ENCODE assay signal across 24 cellular contexts in genomic region chr11:57049749-57050148, GRCh38.
DNase-seq lines count a peak whose midpoint lies in the region; ATAC-seq and TF ChIP-seq lines count a peak whose summit lies in the region.
"Had no signal": no experiment of that assay in that cellular context is flagged by ENCODE, and none has a peak within 500 bp of the region (broad histone marks: within the 10 kb centered on the region; RNA-seq: fewer than 3 reads in every experiment).

No MANE protein-coding gene starts in this region.

- H3K27ac ChIP-seq in GM23338 (ENCODE audit: low read depth) (no peak overlapping the region), endodermal cell (ENCODE audit: low read depth, low read length) (no peak overlapping the region)
- H3K27ac ChIP-seq: BLaER1 treated with 17β-estradiol and CSF1 and Interleukin-3, amounts not matched to agents 10 nM and 100 nM had no signal

- H3K27ac Mint-ChIP-seq in GM23338 (no peak overlapping the region), endodermal cell (no peak overlapping the region)
- H3K27ac Mint-ChIP-seq: CD14-positive monocyte; CD4-positive, alpha-beta T cell had no signal

- H3K36me3 Mint-ChIP-seq in GM23338 (ENCODE audit: low read depth), result no peaks in the 10 kb centered on the region
- no peaks in the 10 kb centered on the region for H3K36me3 Mint-ChIP-seq in endodermal cell (ENCODE audit: low read depth)
- H3K36me3 Mint-ChIP-seq: CD14-positive monocyte; CD8-positive, alpha-beta memory T cell had no signal

- H3K4me1 Mint-ChIP-seq in GM23338, result no peaks in the 10 kb centered on the region
- no peaks in the 10 kb centered on the region for H3K4me1 Mint-ChIP-seq in endodermal cell
- H3K4me1 Mint-ChIP-seq: CD14-positive monocyte; CD8-positive, alpha-beta memory T cell had no signal

- H3K4me3 Mint-ChIP-seq in GM23338, result no peak overlapping the region
- H3K4me3 Mint-ChIP-seq in endodermal cell, result no peak overlapping the region
- H3K4me3 Mint-ChIP-seq: CD14-positive monocyte; CD4-positive, alpha-beta T cell; CD8-positive, alpha-beta memory T cell had no signal

- no peak overlapping the region for H3K4me2 ChIP-seq in GM23338
- H3K4me2 ChIP-seq: A549; BLaER1 treated with 17β-estradiol and CSF1 and Interleukin-3, amounts not matched to agents 10 nM and 100 nM had no signal

- WGBS in endodermal cell (ENCODE audit: insufficient coverage in 1 of 2, insufficient read length in 1 of 2), 2 experiments, result 84 to 85% methylated on average over 3 to 4 of the region's 4 CpGs

- no peak overlapping the region for H3K9ac ChIP-seq in endodermal cell (ENCODE audit: extremely low read depth, low read length, poor library complexity, severe bottlenecking)
- H3K9ac ChIP-seq: BLaER1 treated with 17β-estradiol and CSF1 and Interleukin-3, amounts not matched to agents 10 nM and 100 nM had no signal

- H3K4me1 ChIP-seq in GM23338 (ENCODE audit: insufficient read depth), result no peaks in the 10 kb centered on the region
- H3K4me1 ChIP-seq in endodermal cell (ENCODE audit: control insufficient read depth, insufficient read depth, low read length), result no peaks in the 10 kb centered on the region
- H3K4me1 ChIP-seq: BE2C; BLaER1 treated with 17β-estradiol and CSF1 and Interleukin-3, amounts not matched to agents 10 nM and 100 nM had no signal

- DNase-seq in GM23338 (ENCODE audit: low spot score), result peak; percentile 16
- peak; percentile 60 for DNase-seq in NCI-H82 (lab: John Stamatoyannopoulos, UW)
- no peak for DNase-seq in endodermal cell
- DNase-seq in GM10266 (ENCODE audit: extremely low spot score), result no peak
- no peak for DNase-seq in OCI-M2 (lab: John Stamatoyannopoulos, UW; ENCODE audit: unreplicated experiment)
- no peak for DNase-seq in SHP77 treated with DMSO at 0.1 percent for 48 hours (lab: John Stamatoyannopoulos, UW)
- DNase-seq in stimulated activated CD4-positive, alpha-beta T cell treated with anti-CD3 and anti-CD28 coated beads, Interleukin-4, amount 100 ng/mL, for 24 hours, result no peak
- DNase-seq: 8988T; ACHN; AML-193; BE2C; Calu3; CD4-positive, alpha-beta T cell; CD8-positive, alpha-beta memory T cell; COR-L47; DMS153; DND-41; GOT3; H7 had no signal

- H3K27me3 Mint-ChIP-seq in GM23338 (ENCODE audit: insufficient read depth, low read depth, poor library complexity) (no peaks in the 10 kb centered on the region), endodermal cell (ENCODE audit: insufficient read depth) (no peaks in the 10 kb centered on the region)
- H3K27me3 Mint-ChIP-seq: CD4-positive, alpha-beta T cell; CD8-positive, alpha-beta memory T cell had no signal

- H2AFZ ChIP-seq in GM23338, result no peak overlapping the region

- H3K4me3 ChIP-seq in GM23338 (no peak overlapping the region), endodermal cell (ENCODE audit: low read length) (no peak overlapping the region)
- H3K4me3 ChIP-seq: A549; BLaER1 treated with 17β-estradiol and CSF1 and Interleukin-3, amounts not matched to agents 10 nM and 100 nM; GM12878 had no signal

- no peaks in the 10 kb centered on the region for H3F3A ChIP-seq in GM23338 (replicated peaks; ENCODE audit: low read depth)

- H3K9me3 Mint-ChIP-seq in GM23338 (no peaks in the 10 kb centered on the region; the same call in 2 of the 3 replicates), endodermal cell (peaks cover 6% of the 10 kb centered on the region)

- H3K9me2 ChIP-seq in GM23338 (ENCODE audit: insufficient read depth), result no peaks in the 10 kb centered on the region

- peak; percentile 50 for ATAC-seq in GM23338
- ATAC-seq: A549, GM12878, HCT116 had no signal

- TF ChIP-seq CTCF in GM23338 (conservative IDR thresholded peaks at IDR 0.05; ENCODE audit: low read depth in 2 of 2) (0 out of 4 replicates have a peak, but pooled peaks of 1 of the 2 experiments have one; percentile 9), endodermal cell (conservative IDR thresholded peaks at IDR 0.05) (peak; percentile 30), GM10266 (IDR thresholded peaks at IDR 0.05; ENCODE audit: control insufficient read depth, insufficient read depth, low read depth, missing control alignments) (no peak)

- H3K36me3 ChIP-seq in GM23338 (ENCODE audit: insufficient read depth), result no peaks in the 10 kb centered on the region
- no peaks in the 10 kb centered on the region for H3K36me3 ChIP-seq in endodermal cell (ENCODE audit: control insufficient read depth, insufficient read depth, low read length)
- H3K36me3 ChIP-seq: BE2C; BLaER1 treated with 17β-estradiol and CSF1 and Interleukin-3, amounts not matched to agents 10 nM and 100 nM had no signal

- no peaks in the 10 kb centered on the region for H3K9me3 ChIP-seq in endodermal cell (ENCODE audit: control insufficient read depth, low read length)
- H3K9me3 ChIP-seq: A549; BE2C; BLaER1 treated with 17β-estradiol and CSF1 and Interleukin-3, amounts not matched to agents 10 nM and 100 nM had no signal

- no peaks in the 10 kb centered on the region for H3K79me2 ChIP-seq in GM23338 (replicated peaks; ENCODE audit: insufficient read depth)

- H3K27me3 ChIP-seq in GM23338 (ENCODE audit: insufficient read depth), result no peaks in the 10 kb centered on the region
- no peaks in the 10 kb centered on the region for H3K27me3 ChIP-seq in endodermal cell (ENCODE audit: control insufficient read depth, insufficient read depth, low read length, poor library complexity, severe bottlenecking)
- H3K27me3 ChIP-seq: BE2C; BLaER1 treated with 17β-estradiol and CSF1 and Interleukin-3, amounts not matched to agents 10 nM and 100 nM had no signal

- no peaks in the 10 kb centered on the region for H4K20me1 ChIP-seq in GM23338 (replicated peaks; ENCODE audit: insufficient read depth)
- H4K20me1 ChIP-seq: BLaER1 treated with 17β-estradiol and CSF1 and Interleukin-3, amounts not matched to agents 10 nM and 100 nM had no signal

TF ChIP-seq in GM23338, 12 proteins besides CTCF, POLR2A, EP300 and RAD21 (continues in another document):
- no peak for TF ChIP-seq EZH2phosphoT487 (IDR thresholded peaks at IDR 0.05; ENCODE audit: unreplicated experiment)
- TF ChIP-seq ETS1 (IDR thresholded peaks at IDR 0.05), result no peak
- no peak for TF ChIP-seq STAT1 (IDR thresholded peaks at IDR 0.05; ENCODE audit: unreplicated experiment)
- no peak for TF ChIP-seq CREB1 (CRISPR knock-in tag; IDR thresholded peaks at IDR 0.05; ENCODE audit: low read depth)
- no peak for TF ChIP-seq EZH2 (IDR thresholded peaks at IDR 0.05; ENCODE audit: low read depth, unreplicated experiment)
- TF ChIP-seq JUNB (IDR thresholded peaks at IDR 0.05; ENCODE audit: unreplicated experiment), result no peak
- TF ChIP-seq ZNF114 (CRISPR knock-in tag; IDR thresholded peaks at IDR 0.05), result no peak

Comparison
In these comparisons a context has a peak if more than half of its experiments do, and no peak if none do; other contexts are left out.
1. DNase-seq: peak in GM23338 (single experiment) and NCI-H82 (single experiment); none in endodermal cell (single experiment), GM10266 (single experiment), OCI-M2 (single experiment), SHP77 treated with DMSO at 0.1 percent for 48 hours (single experiment) and stimulated activated CD4-positive, alpha-beta T cell treated with anti-CD3 and anti-CD28 coated beads, Interleukin-4, amount 100 ng/mL, for 24 hours (single experiment).